ENCODE assay signal across 17 cellular contexts in the genomic region with DNA sequence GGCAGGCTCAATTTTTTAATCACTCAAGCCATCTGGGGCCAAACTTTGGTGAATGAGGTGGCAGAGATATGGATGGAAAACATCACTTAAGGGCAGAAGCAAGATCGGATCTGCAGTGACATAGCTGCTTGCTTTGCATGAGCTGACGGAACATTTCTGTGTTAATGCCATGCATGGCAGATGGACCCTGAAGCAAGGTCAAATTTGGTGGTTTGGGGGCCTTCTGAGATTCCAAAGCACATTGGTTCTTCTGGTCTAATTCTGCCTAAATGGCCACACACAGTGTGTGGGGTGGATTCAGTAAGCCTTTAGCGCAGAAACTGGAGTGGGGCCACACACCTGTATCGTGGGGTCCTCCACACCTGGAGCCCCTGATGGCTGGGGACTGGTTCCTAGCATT. TPM values are rescaled to one million over a fixed set of nuclear protein-coding genes. Genes with fewer than 3 reads are reported as not detected.
DNase-seq lines count a peak whose midpoint lies in the region; ATAC-seq and TF ChIP-seq lines count a peak whose summit lies in the region.
"Had no signal": no experiment of that assay in that cellular context is flagged by ENCODE, and none has a peak within 500 bp of the region (broad histone marks: within the 10 kb centered on the region; RNA-seq: fewer than 3 reads in every experiment).

No MANE protein-coding gene starts in this region.

- peak overlapping the region; percentile 20 for H3K27ac Mint-ChIP-seq in memory B cell
- peak overlapping the region; percentile 64 for H3K27ac Mint-ChIP-seq in stimulated activated memory B cell treated with anti-CD40 and anti-IgM and Interleukin-4, amounts not matched to agents 10 μg/mL and 1 μg/mL and 100 μg/mL, for 72 hours
- H3K27ac Mint-ChIP-seq in immature natural killer cell, result peak overlapping the region in 1 of 6 donors; percentile 6
- H3K27ac Mint-ChIP-seq in Caco-2 (ENCODE audit: unreplicated experiment), result no peak overlapping the region
- H3K27ac Mint-ChIP-seq: CD4-positive, CD25-positive, alpha-beta regulatory T cell; GM23338 had no signal

- no peaks in the 10 kb centered on the region for H3K9me3 Mint-ChIP-seq in memory B cell
- H3K9me3 Mint-ChIP-seq in stimulated activated memory B cell treated with anti-CD40 and anti-IgM and Interleukin-4, amounts not matched to agents 10 μg/mL and 1 μg/mL and 100 μg/mL, for 72 hours, result no peaks in the 10 kb centered on the region
- no peaks in the 10 kb centered on the region for H3K9me3 Mint-ChIP-seq in immature natural killer cell
- H3K9me3 Mint-ChIP-seq in Caco-2 (ENCODE audit: unreplicated experiment), result no peaks in the 10 kb centered on the region
- H3K9me3 Mint-ChIP-seq: CD4-positive, CD25-positive, alpha-beta regulatory T cell; CD8-positive, alpha-beta memory T cell; HFFc6; IgD-negative memory B cell had no signal

- peak overlapping the region; percentile 1; the same call in 1 of the 2 replicates for H3K4me3 ChIP-seq in Karpas-422 (ENCODE audit: low read length)
- no peak overlapping the region for H3K4me3 ChIP-seq in Caco-2 (ENCODE audit: low read depth, low read length)
- H3K4me3 ChIP-seq: GM23338 had no signal

- H3K36me3 ChIP-seq in Karpas-422 (ENCODE audit: insufficient read depth, low read length), result no peaks in the 10 kb centered on the region
- H3K36me3 ChIP-seq in Caco-2 (ENCODE audit: control insufficient read depth, insufficient read depth, low read length), result no peaks in the 10 kb centered on the region
- H3K36me3 ChIP-seq: BE2C had no signal

- H3K27me3 Mint-ChIP-seq in memory B cell (no peaks in the 10 kb centered on the region), immature natural killer cell (ENCODE audit: low read depth in 3 of 3) (no peaks in the 10 kb centered on the region), Caco-2 (ENCODE audit: insufficient read depth, unreplicated experiment) (no peaks in the 10 kb centered on the region)
- no peaks in the 10 kb centered on the region for H3K27me3 Mint-ChIP-seq in stimulated activated memory B cell treated with anti-CD40 and anti-IgM and Interleukin-4, amounts not matched to agents 10 μg/mL and 1 μg/mL and 100 μg/mL, for 72 hours
- H3K27me3 Mint-ChIP-seq: CD4-positive, CD25-positive, alpha-beta regulatory T cell; CD8-positive, alpha-beta memory T cell; IgD-negative memory B cell had no signal

- CTCF ChIA-PET in Caco-2 (lab: Charles Lee), result no interaction called here

- H3K27ac ChIP-seq in Karpas-422 (ENCODE audit: low read length), result peak overlapping the region; percentile 67
- peak overlapping the region; percentile 33; the same call in 1 of the 2 replicates for H3K27ac ChIP-seq in VCaP

- BruUV-seq in Caco-2 (replicated peaks; lab: Mats Ljungman, UMichigan), result no TSS peak

- H3K4me3 Mint-ChIP-seq in memory B cell (no peak overlapping the region), immature natural killer cell (no peak overlapping the region), Caco-2 (ENCODE audit: unreplicated experiment) (no peak overlapping the region)
- H3K4me3 Mint-ChIP-seq in stimulated activated memory B cell treated with anti-CD40 and anti-IgM and Interleukin-4, amounts not matched to agents 10 μg/mL and 1 μg/mL and 100 μg/mL, for 72 hours, result no peak overlapping the region
- H3K4me3 Mint-ChIP-seq: CD4-positive, CD25-positive, alpha-beta regulatory T cell; CD8-positive, alpha-beta memory T cell; GM23338; HFFc6; IgD-negative memory B cell had no signal

- H2AFZ ChIP-seq in Karpas-422 (ENCODE audit: low read length), result peak overlapping the region; percentile 9; the same call in 1 of the 2 replicates
- H2AFZ ChIP-seq: GM23338 had no signal

- peak overlapping the region; percentile 31; the same call in 1 of the 2 replicates for H3K9ac ChIP-seq in Karpas-422 (ENCODE audit: low read length)

- DNase-seq in Karpas-422 (peak; percentile 82), memory B cell (ENCODE audit: low spot score in 2 of 2) (no peak), immature natural killer cell (no peak), Caco-2 (no peak)
- DNase-seq: BE2C; C1 segment of cervical spinal cord; CD4-positive, CD25-positive, alpha-beta regulatory T cell; CD8-positive, alpha-beta memory T cell; HFFc6 had no signal

- H3K27me3 ChIP-seq in Karpas-422 (ENCODE audit: low read length) (no peaks in the 10 kb centered on the region), Caco-2 (replicated peaks; ENCODE audit: control insufficient read depth, insufficient read depth, low read length) (no peaks in the 10 kb centered on the region)
- H3K27me3 ChIP-seq: BE2C had no signal

- H3K4me2 ChIP-seq in Karpas-422 (ENCODE audit: low read depth, low read length, poor library complexity, severe bottlenecking), result peak overlapping the region; percentile 50
- H3K4me2 ChIP-seq: GM23338 had no signal

- peak; percentile 34 for ATAC-seq in memory B cell (ENCODE audit: low read depth)
- ATAC-seq in stimulated activated memory B cell treated with anti-CD40 and anti-IgM and Interleukin-4, amounts not matched to agents 10 μg/mL and 1 μg/mL and 100 μg/mL, for 72 hours, result peak; percentile 55
- ATAC-seq in GM21528 (IDR thresholded peaks at IDR 0.05; ENCODE audit: low FRiP score, unreplicated experiment), result no peak
- ATAC-seq: GM23338, HCT116, HepG2 had no signal

- H3K4me1 ChIP-seq in Karpas-422 (ENCODE audit: low read length) (peaks cover 36% of the 10 kb centered on the region), Caco-2 (peaks cover 10% of the 10 kb centered on the region; the same call in 1 of the 2 replicates)
- H3K4me1 ChIP-seq: BE2C had no signal

- H3K79me2 ChIP-seq in Karpas-422 (ENCODE audit: low read length), result no peaks in the 10 kb centered on the region

- POLR2A ChIA-PET in Caco-2 (lab: Charles Lee), result no interaction called here

- TF ChIP-seq CTCF in VCaP (conservative IDR thresholded peaks at IDR 0.05) (no peak), Caco-2 (IDR thresholded peaks at IDR 0.05; ENCODE audit: insufficient read depth in 1 of 2, low read depth in 1 of 2, low read length in 1 of 2, severe bottlenecking in 1 of 2, unreplicated experiment in 1 of 2) (no peak)

- peaks cover 3% of the 10 kb centered on the region for H3K4me1 Mint-ChIP-seq in memory B cell
- peaks cover 18% of the 10 kb centered on the region for H3K4me1 Mint-ChIP-seq in stimulated activated memory B cell treated with anti-CD40 and anti-IgM and Interleukin-4, amounts not matched to agents 10 μg/mL and 1 μg/mL and 100 μg/mL, for 72 hours
- H3K4me1 Mint-ChIP-seq in immature natural killer cell, result peaks cover 0 to 5% of the 10 kb centered on the region in 2 donors
- H3K4me1 Mint-ChIP-seq in Caco-2 (ENCODE audit: low read depth, unreplicated experiment), result peaks cover 6% of the 10 kb centered on the region
- H3K4me1 Mint-ChIP-seq: GM23338 had no signal

- H3K9me2 ChIP-seq in Karpas-422 (replicated peaks; ENCODE audit: insufficient read depth, low read length), result no peaks in the 10 kb centered on the region

- no peaks in the 10 kb centered on the region for H4K20me1 ChIP-seq in Karpas-422 (ENCODE audit: insufficient read depth, low read depth, low read length)

- no peaks in the 10 kb centered on the region for H3K9me3 ChIP-seq in Karpas-422 (ENCODE audit: low read length)
- peaks cover 4% of the 10 kb centered on the region; the same call in 1 of the 2 replicates for H3K9me3 ChIP-seq in Caco-2
- H3K9me3 ChIP-seq: BE2C had no signal

- intact Hi-C loops in Caco-2 (cut with micrococcal nuclease; ENCODE audit: unreplicated experiment), result no loop called here

- H3K36me3 Mint-ChIP-seq in memory B cell (peaks cover 37% of the 10 kb centered on the region), immature natural killer cell (peaks cover 15 to 37% (median 16%) of the 10 kb centered on the region in 3 donors), Caco-2 (ENCODE audit: insufficient read depth, unreplicated experiment) (no peaks in the 10 kb centered on the region)
- H3K36me3 Mint-ChIP-seq in stimulated activated memory B cell treated with anti-CD40 and anti-IgM and Interleukin-4, amounts not matched to agents 10 μg/mL and 1 μg/mL and 100 μg/mL, for 72 hours, result peaks cover 66% of the 10 kb centered on the region

RNA-seq across cellular contexts. Expression of gene BCL2L10, which starts 38.3 kb away (rescaled TPM):
- total RNA-seq in Karpas-422 (2014; rRNA removed; shearing (Covaris generic); ENCODE audit: low replicate concordance), result not detected in 2 replicates
- polyA plus RNA-seq in immature natural killer cell, result not detected
- 4.3 and 6.5 TPM in 2 replicates for total RNA-seq in Caco-2 (2022)
- total RNA-seq: A172, HepG2 had no signal
- polyA plus RNA-seq: HepG2 had no signal

RNA-seq across cellular contexts. Expression of gene GNB5, which starts 40.3 kb away (rescaled TPM):
- total RNA-seq in Karpas-422 (2014; rRNA removed; shearing (Covaris generic); ENCODE audit: low replicate concordance), result 23.7 and 25.8 TPM in 2 replicates
- polyA plus RNA-seq in immature natural killer cell, result 10 to 100 TPM; 19.0 to 23.6 (median 22.3) TPM
- total RNA-seq in Caco-2 (2022), result 19.8 and 23.2 TPM in 2 replicates
